In the genomic region with DNA sequence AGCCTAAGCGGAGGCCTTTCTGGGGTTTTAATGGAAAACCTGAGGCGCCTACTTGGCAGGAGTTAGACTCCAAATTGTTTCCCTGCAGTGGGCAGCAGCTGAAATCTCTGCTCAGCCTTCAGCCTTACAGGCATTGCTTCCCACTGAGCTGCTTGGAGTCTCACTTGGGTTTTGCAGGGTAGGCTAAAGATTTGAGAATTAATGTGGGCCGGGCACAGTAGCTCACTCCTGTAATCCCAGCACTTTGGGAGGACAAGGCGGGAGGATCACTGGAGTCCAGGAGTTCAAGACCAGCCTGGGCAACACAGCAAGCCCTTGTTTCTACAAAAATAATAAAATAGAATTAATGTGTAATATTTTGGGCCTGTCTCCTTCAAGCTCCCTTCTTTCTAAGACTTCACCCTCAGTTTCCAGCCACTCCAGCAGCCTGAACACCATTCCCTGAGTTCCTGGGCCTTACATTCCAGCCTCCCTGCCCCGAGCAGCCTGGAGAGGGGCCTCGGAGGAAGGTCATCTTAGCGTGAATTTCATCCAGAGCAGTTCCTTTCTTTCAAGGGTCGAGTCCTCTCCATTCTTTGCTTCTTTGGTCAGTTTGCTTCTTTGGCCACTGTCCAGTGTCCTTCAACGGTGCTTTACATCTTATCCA, we compare ENCODE assay signal across 1 cellular context.
TF ChIP-seq lines count a peak whose summit lies in the region.

No MANE protein-coding gene starts in this region.

TF ChIP-seq in H1, 55 proteins besides CTCF, POLR2A, EP300 and RAD21:
- TF ChIP-seq SIN3A (conservative IDR thresholded peaks at IDR 0.05 in 1 of 2, IDR thresholded peaks at IDR 0.05 in 1 of 2; ENCODE audit: low read depth in 1 of 2, low read length in 2 of 2) (no peak), FOSL1 (IDR thresholded peaks at IDR 0.05; ENCODE audit: insufficient read depth, low read depth, low read length) (no peak), ASH2L (IDR thresholded peaks at IDR 0.05; ENCODE audit: low read length) (no peak), SIRT6 (IDR thresholded peaks at IDR 0.05; ENCODE audit: low read length) (no peak), HDAC2 (IDR thresholded peaks at IDR 0.05; ENCODE audit: borderline replicate concordance in 1 of 2, low read depth in 2 of 2, low read length in 2 of 2) (no peak), NANOG (IDR thresholded peaks at IDR 0.05; ENCODE audit: insufficient read depth, low read depth, low read length, poor library complexity, severe bottlenecking) (no peak), RBBP5 (IDR thresholded peaks at IDR 0.05; ENCODE audit: borderline replicate concordance, low read depth, low read length) (no peak), TBP (IDR thresholded peaks at IDR 0.05; ENCODE audit: low read depth, low read length) (no peak), GABPA (IDR thresholded peaks at IDR 0.05; ENCODE audit: borderline replicate concordance, insufficient read depth, low read length) (no peak)
